In genomic region chr5:127567026-127567768, GRCh38 we compare ENCODE assay signal across 1 cellular context.
TF ChIP-seq lines count a peak whose summit lies in the region.

No MANE protein-coding gene starts in this region.

TF ChIP-seq in GM12878, 131 proteins besides CTCF, POLR2A, EP300 and RAD21 (continued from another document and continues in another):
- TF ChIP-seq CEBPB (IDR thresholded peaks at IDR 0.05; ENCODE audit: borderline replicate concordance in 1 of 2, low read depth in 2 of 2, low read length in 2 of 2) (no peak), IRF3 (IDR thresholded peaks at IDR 0.05) (no peak), NR2C1 (IDR thresholded peaks at IDR 0.05) (no peak), ZNF274 (IDR thresholded peaks at IDR 0.05; ENCODE audit: insufficient read depth, insufficient read length) (no peak), TCF7 (IDR thresholded peaks at IDR 0.05; ENCODE audit: borderline replicate concordance) (no peak), TAF1 (IDR thresholded peaks at IDR 0.05; ENCODE audit: borderline replicate concordance, low read depth, low read length) (no peak), WRNIP1 (IDR thresholded peaks at IDR 0.05; ENCODE audit: borderline replicate concordance, low read depth, low read length) (no peak), RELA (IDR thresholded peaks at IDR 0.05; ENCODE audit: borderline replicate concordance, partially characterized antibody) (no peak), CREB1 (IDR thresholded peaks at IDR 0.05; ENCODE audit: low read depth) (0 out of 2 replicates have a peak, but pooled peaks have one; percentile 27), SUPT20H (IDR thresholded peaks at IDR 0.05; ENCODE audit: borderline replicate concordance, control insufficient read depth, low read depth, low read length) (no peak), MEF2A (IDR thresholded peaks at IDR 0.05; ENCODE audit: insufficient read depth, low read depth, low read length) (0 out of 2 replicates have a peak, but pooled peaks have one; percentile 25), BHLHE40 (IDR thresholded peaks at IDR 0.05; ENCODE audit: borderline replicate concordance in 1 of 2, low read depth in 2 of 2, low read length in 1 of 2) (0 out of 4 replicates have a peak, but pooled peaks of 1 of the 2 experiments have one; percentile 34), MLLT1 (IDR thresholded peaks at IDR 0.05) (no peak), ZNF592 (IDR thresholded peaks at IDR 0.05) (no peak), EGR1 (IDR thresholded peaks at IDR 0.05; ENCODE audit: borderline replicate concordance in 1 of 2, low read depth in 2 of 2, low read length in 2 of 2) (no peak), KLF5 (IDR thresholded peaks at IDR 0.05; ENCODE audit: partially characterized antibody) (no peak), SPI1 (IDR thresholded peaks at IDR 0.05; ENCODE audit: borderline replicate concordance, insufficient read depth, low read depth, low read length) (no peak), NFIC (IDR thresholded peaks at IDR 0.05; ENCODE audit: low read depth, low read length) (peak; percentile 67), PAX8 (IDR thresholded peaks at IDR 0.05) (no peak), SREBF1 (IDR thresholded peaks at IDR 0.05; ENCODE audit: low read length) (no peak), RB1 (IDR thresholded peaks at IDR 0.05; ENCODE audit: borderline replicate concordance) (0 out of 2 replicates have a peak, but pooled peaks have one; percentile 25), BCL3 (IDR thresholded peaks at IDR 0.05; ENCODE audit: borderline replicate concordance, insufficient read depth, low read depth, low read length, poor library complexity, severe bottlenecking) (peak; percentile 21), RBBP5 (conservative IDR thresholded peaks at IDR 0.05) (no peak), PAX5 (IDR thresholded peaks at IDR 0.05; ENCODE audit: borderline replicate concordance, low read depth, low read length) (0 out of 2 replicates have a peak, but pooled peaks have one; percentile 28), TCF12 (IDR thresholded peaks at IDR 0.05; ENCODE audit: low read depth, low read length) (peak; percentile 97), KAT2A (conservative IDR thresholded peaks at IDR 0.05; ENCODE audit: control insufficient read depth, low read depth, low read length) (no peak), ATF2 (IDR thresholded peaks at IDR 0.05; ENCODE audit: low read length) (peak; percentile 62), BCL11A (IDR thresholded peaks at IDR 0.05; ENCODE audit: low read depth, low read length) (peak; percentile 49), POU2F2 (IDR thresholded peaks at IDR 0.05; ENCODE audit: borderline replicate concordance, low read depth, low read length) (0 out of 3 replicates have a peak, but pooled peaks have one; percentile 31), MXI1 (IDR thresholded peaks at IDR 0.05; ENCODE audit: low read depth, low read length) (no peak), EED (IDR thresholded peaks at IDR 0.05; ENCODE audit: low read depth) (peak; percentile 38; the same call in 1 of the 2 replicates), ZZZ3 (IDR thresholded peaks at IDR 0.05; ENCODE audit: control insufficient read depth, insufficient read length, low read depth) (no peak), FOXM1 (IDR thresholded peaks at IDR 0.05; ENCODE audit: low read depth, low read length) (peak; percentile 73; the same call in 1 of the 2 replicates), FOS (IDR thresholded peaks at IDR 0.05; ENCODE audit: borderline replicate concordance, extremely low read depth, insufficient read length) (no peak), SRF (IDR thresholded peaks at IDR 0.05; ENCODE audit: low read depth in 2 of 2, low read length in 2 of 2) (no peak), ZNF24 (IDR thresholded peaks at IDR 0.05) (no peak), RFX5 (IDR thresholded peaks at IDR 0.05; ENCODE audit: low read depth, low read length) (no peak), CHD4 (IDR thresholded peaks at IDR 0.05) (no peak), LARP7 (IDR thresholded peaks at IDR 0.05) (no peak), DPF2 (IDR thresholded peaks at IDR 0.05) (0 out of 2 replicates have a peak, but pooled peaks have one; percentile 42), IKZF1 (conservative IDR thresholded peaks at IDR 0.05) (peak; percentile 44)
- TF ChIP-seq, protein P1, sequence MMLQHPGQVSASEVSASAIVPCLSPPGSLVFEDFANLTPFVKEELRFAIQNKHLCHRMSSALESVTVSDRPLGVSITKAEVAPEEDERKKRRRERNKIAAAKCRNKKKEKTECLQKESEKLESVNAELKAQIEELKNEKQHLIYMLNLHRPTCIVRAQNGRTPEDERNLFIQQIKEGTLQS (IDR thresholded peaks at IDR 0.05; ENCODE audit: borderline replicate concordance, extremely low read depth, low read depth, low read length): no peak
- TF ChIP-seq, protein P2, sequence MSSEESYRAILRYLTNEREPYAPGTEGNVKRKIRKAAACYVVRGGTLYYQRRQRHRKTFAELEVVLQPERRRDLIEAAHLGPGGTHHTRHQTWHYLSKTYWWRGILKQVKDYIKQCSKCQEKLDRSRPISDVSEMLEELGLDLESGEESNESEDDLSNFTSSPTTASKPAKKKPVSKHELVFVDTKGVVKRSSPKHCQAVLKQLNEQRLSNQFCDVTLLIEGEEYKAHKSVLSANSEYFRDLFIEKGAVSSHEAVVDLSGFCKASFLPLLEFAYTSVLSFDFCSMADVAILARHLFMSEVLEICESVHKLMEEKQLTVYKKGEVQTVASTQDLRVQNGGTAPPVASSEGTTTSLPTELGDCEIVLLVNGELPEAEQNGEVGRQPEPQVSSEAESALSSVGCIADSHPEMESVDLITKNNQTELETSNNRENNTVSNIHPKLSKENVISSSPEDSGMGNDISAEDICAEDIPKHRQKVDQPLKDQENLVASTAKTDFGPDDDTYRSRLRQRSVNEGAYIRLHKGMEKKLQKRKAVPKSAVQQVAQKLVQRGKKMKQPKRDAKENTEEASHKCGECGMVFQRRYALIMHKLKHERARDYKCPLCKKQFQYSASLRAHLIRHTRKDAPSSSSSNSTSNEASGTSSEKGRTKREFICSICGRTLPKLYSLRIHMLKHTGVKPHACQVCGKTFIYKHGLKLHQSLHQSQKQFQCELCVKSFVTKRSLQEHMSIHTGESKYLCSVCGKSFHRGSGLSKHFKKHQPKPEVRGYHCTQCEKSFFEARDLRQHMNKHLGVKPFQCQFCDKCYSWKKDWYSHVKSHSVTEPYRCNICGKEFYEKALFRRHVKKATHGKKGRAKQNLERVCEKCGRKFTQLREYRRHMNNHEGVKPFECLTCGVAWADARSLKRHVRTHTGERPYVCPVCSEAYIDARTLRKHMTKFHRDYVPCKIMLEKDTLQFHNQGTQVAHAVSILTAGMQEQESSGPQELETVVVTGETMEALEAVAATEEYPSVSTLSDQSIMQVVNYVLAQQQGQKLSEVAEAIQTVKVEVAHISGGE (CRISPR knock-in tag; IDR thresholded peaks at IDR 0.05): no peak
- TF ChIP-seq, protein P3, sequence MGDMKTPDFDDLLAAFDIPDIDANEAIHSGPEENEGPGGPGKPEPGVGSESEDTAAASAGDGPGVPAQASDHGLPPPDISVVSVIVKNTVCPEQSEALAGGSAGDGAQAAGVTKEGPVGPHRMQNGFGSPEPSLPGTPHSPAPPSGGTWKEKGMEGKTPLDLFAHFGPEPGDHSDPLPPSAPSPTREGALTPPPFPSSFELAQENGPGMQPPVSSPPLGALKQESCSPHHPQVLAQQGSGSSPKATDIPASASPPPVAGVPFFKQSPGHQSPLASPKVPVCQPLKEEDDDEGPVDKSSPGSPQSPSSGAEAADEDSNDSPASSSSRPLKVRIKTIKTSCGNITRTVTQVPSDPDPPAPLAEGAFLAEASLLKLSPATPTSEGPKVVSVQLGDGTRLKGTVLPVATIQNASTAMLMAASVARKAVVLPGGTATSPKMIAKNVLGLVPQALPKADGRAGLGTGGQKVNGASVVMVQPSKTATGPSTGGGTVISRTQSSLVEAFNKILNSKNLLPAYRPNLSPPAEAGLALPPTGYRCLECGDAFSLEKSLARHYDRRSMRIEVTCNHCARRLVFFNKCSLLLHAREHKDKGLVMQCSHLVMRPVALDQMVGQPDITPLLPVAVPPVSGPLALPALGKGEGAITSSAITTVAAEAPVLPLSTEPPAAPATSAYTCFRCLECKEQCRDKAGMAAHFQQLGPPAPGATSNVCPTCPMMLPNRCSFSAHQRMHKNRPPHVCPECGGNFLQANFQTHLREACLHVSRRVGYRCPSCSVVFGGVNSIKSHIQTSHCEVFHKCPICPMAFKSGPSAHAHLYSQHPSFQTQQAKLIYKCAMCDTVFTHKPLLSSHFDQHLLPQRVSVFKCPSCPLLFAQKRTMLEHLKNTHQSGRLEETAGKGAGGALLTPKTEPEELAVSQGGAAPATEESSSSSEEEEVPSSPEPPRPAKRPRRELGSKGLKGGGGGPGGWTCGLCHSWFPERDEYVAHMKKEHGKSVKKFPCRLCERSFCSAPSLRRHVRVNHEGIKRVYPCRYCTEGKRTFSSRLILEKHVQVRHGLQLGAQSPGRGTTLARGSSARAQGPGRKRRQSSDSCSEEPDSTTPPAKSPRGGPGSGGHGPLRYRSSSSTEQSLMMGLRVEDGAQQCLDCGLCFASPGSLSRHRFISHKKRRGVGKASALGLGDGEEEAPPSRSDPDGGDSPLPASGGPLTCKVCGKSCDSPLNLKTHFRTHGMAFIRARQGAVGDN (IDR thresholded peaks at IDR 0.05): no peak
- TF ChIP-seq, protein P4, sequence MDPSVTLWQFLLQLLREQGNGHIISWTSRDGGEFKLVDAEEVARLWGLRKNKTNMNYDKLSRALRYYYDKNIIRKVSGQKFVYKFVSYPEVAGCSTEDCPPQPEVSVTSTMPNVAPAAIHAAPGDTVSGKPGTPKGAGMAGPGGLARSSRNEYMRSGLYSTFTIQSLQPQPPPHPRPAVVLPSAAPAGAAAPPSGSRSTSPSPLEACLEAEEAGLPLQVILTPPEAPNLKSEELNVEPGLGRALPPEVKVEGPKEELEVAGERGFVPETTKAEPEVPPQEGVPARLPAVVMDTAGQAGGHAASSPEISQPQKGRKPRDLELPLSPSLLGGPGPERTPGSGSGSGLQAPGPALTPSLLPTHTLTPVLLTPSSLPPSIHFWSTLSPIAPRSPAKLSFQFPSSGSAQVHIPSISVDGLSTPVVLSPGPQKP (IDR thresholded peaks at IDR 0.05; ENCODE audit: low read depth, low read length): no peak
